8 cellular contexts compared by ENCODE assay signal in genomic region chr18:8601277-8602032, GRCh38. TPM values are rescaled to one million over a fixed set of nuclear protein-coding genes. Genes with fewer than 3 reads are reported as not detected.
DNase-seq lines count a peak whose midpoint lies in the region; ATAC-seq and TF ChIP-seq lines count a peak whose summit lies in the region.

No MANE protein-coding gene starts in this region.

- 0 out of 2 replicates have a peak, but pooled peaks have one; percentile 18 for TF ChIP-seq POLR2A in Raji (IDR thresholded peaks at IDR 0.05; ENCODE audit: insufficient read depth, low read depth, low read length)

- peak; percentile 63 for ATAC-seq in HG03039 (IDR thresholded peaks at IDR 0.05; ENCODE audit: unreplicated experiment)
- ATAC-seq in stimulated activated naive B cell treated with anti-CD40 and anti-IgM and Interleukin-4, amounts not matched to agents 10 μg/mL and 1 μg/mL and 100 μg/mL, for 72 hours (replicated peaks), result peak; percentile 87 to 88
- ATAC-seq in WTC11, result no peak

- peaks cover 2% of the 10 kb centered on the region for H3K36me3 Mint-ChIP-seq in T-helper 1 cell treated with Interleukin-12 subunit alpha and Interleukin-12 subunit beta and Interleukin-4 antibody, amounts not matched to agents 30 μg/mL and 1 μg/mL, for 36 hours (ENCODE audit: low read depth)
- no peaks in the 10 kb centered on the region for H3K36me3 Mint-ChIP-seq in stimulated activated naive B cell treated with anti-CD40 and anti-IgM and Interleukin-4, amounts not matched to agents 10 μg/mL and 1 μg/mL and 100 μg/mL, for 72 hours
- H3K36me3 Mint-ChIP-seq in WTC11, result no peaks in the 10 kb centered on the region

- no peak overlapping the region for H3K4me3 Mint-ChIP-seq in T-helper 1 cell treated with Interleukin-12 subunit alpha and Interleukin-12 subunit beta and Interleukin-4 antibody, amounts not matched to agents 30 μg/mL and 1 μg/mL, for 36 hours
- peak overlapping the region; percentile 28 to 50 for H3K4me3 Mint-ChIP-seq in stimulated activated naive B cell treated with anti-CD40 and anti-IgM and Interleukin-4, amounts not matched to agents 10 μg/mL and 1 μg/mL and 100 μg/mL, for 72 hours
- no peak overlapping the region for H3K4me3 Mint-ChIP-seq in WTC11

- DNase-seq in T-helper 1 cell (no peak), GM03348 (ENCODE audit: low spot score) (no peak), coronary artery (ENCODE audit: low spot score) (no peak), WTC11 (ENCODE audit: low spot score) (no peak)
- DNase-seq in stimulated activated naive B cell treated with anti-CD40 and anti-IgM and Interleukin-4, amounts not matched to agents 10 μg/mL and 1 μg/mL and 100 μg/mL, for 72 hours, result peak; percentile 33

- no peak for TF ChIP-seq CTCF in coronary artery (IDR thresholded peaks at IDR 0.05)
- TF ChIP-seq CTCF in WTC11 (IDR thresholded peaks at IDR 0.05), result no peak

- H3K27me3 Mint-ChIP-seq in T-helper 1 cell treated with Interleukin-12 subunit alpha and Interleukin-12 subunit beta and Interleukin-4 antibody, amounts not matched to agents 30 μg/mL and 1 μg/mL, for 36 hours (ENCODE audit: low read depth), result peaks cover 9% of the 10 kb centered on the region
- H3K27me3 Mint-ChIP-seq in stimulated activated naive B cell treated with anti-CD40 and anti-IgM and Interleukin-4, amounts not matched to agents 10 μg/mL and 1 μg/mL and 100 μg/mL, for 72 hours, result no peaks in the 10 kb centered on the region
- no peaks in the 10 kb centered on the region for H3K27me3 Mint-ChIP-seq in WTC11 (ENCODE audit: low read depth)

- CTCF ChIA-PET in WTC11 (lab: Charles Lee), result interaction anchor here (0.9 to 2.5 kb wide), 2 partner anchors 8 to 384 kb away, joined by 3 to 16 read pairs; partner anchors contain the start of gene RAB12

- H3K27ac Mint-ChIP-seq in T-helper 1 cell treated with Interleukin-12 subunit alpha and Interleukin-12 subunit beta and Interleukin-4 antibody, amounts not matched to agents 30 μg/mL and 1 μg/mL, for 36 hours, result peak overlapping the region; percentile 42
- peak overlapping the region; percentile 75 for H3K27ac Mint-ChIP-seq in stimulated activated naive B cell treated with anti-CD40 and anti-IgM and Interleukin-4, amounts not matched to agents 10 μg/mL and 1 μg/mL and 100 μg/mL, for 72 hours
- H3K27ac Mint-ChIP-seq in WTC11, result no peak overlapping the region

- H3K27ac ChIP-seq in coronary artery, result no peak overlapping the region

- H3K4me3 ChIP-seq in coronary artery, result no peak overlapping the region

- H3K9me3 Mint-ChIP-seq in T-helper 1 cell treated with Interleukin-12 subunit alpha and Interleukin-12 subunit beta and Interleukin-4 antibody, amounts not matched to agents 30 μg/mL and 1 μg/mL, for 36 hours, result no peaks in the 10 kb centered on the region
- H3K9me3 Mint-ChIP-seq in stimulated activated naive B cell treated with anti-CD40 and anti-IgM and Interleukin-4, amounts not matched to agents 10 μg/mL and 1 μg/mL and 100 μg/mL, for 72 hours, result peaks cover 0 to 1% of the 10 kb centered on the region in 2 donors
- no peaks in the 10 kb centered on the region for H3K9me3 Mint-ChIP-seq in WTC11

- peaks cover 22% of the 10 kb centered on the region for H3K4me1 Mint-ChIP-seq in T-helper 1 cell treated with Interleukin-12 subunit alpha and Interleukin-12 subunit beta and Interleukin-4 antibody, amounts not matched to agents 30 μg/mL and 1 μg/mL, for 36 hours (ENCODE audit: low read depth)
- peaks cover 30 to 53% of the 10 kb centered on the region in 2 donors for H3K4me1 Mint-ChIP-seq in stimulated activated naive B cell treated with anti-CD40 and anti-IgM and Interleukin-4, amounts not matched to agents 10 μg/mL and 1 μg/mL and 100 μg/mL, for 72 hours
- H3K4me1 Mint-ChIP-seq in WTC11, result peaks cover 7% of the 10 kb centered on the region

- POLR2A ChIA-PET in WTC11 (lab: Charles Lee), result no interaction called here

TF ChIP-seq in WTC11, 78 proteins besides CTCF, POLR2A, EP300 and RAD21 (continues in another document):
- no peak for TF ChIP-seq MYBL2 (CRISPR knock-in tag; IDR thresholded peaks at IDR 0.05)
- no peak for TF ChIP-seq ZNF138 (CRISPR knock-in tag; conservative IDR thresholded peaks at IDR 0.05)
- no peak for TF ChIP-seq ZNF416 (CRISPR knock-in tag; IDR thresholded peaks at IDR 0.05)
- TF ChIP-seq PREB (CRISPR knock-in tag; IDR thresholded peaks at IDR 0.05; ENCODE audit: borderline replicate concordance), result no peak
- no peak for TF ChIP-seq JUN (CRISPR knock-in tag; IDR thresholded peaks at IDR 0.05)
- no peak for TF ChIP-seq ZNF425 (CRISPR knock-in tag; conservative IDR thresholded peaks at IDR 0.05)
- no peak for TF ChIP-seq PRDM15 (CRISPR knock-in tag; IDR thresholded peaks at IDR 0.05)
- no peak for TF ChIP-seq HMGXB4 (CRISPR knock-in tag; IDR thresholded peaks at IDR 0.05)
- no peak for TF ChIP-seq NR1H2 (CRISPR knock-in tag; IDR thresholded peaks at IDR 0.05)
- TF ChIP-seq CBFB (CRISPR knock-in tag; IDR thresholded peaks at IDR 0.05; ENCODE audit: low read depth), result no peak
- no peak for TF ChIP-seq TEAD1 (CRISPR knock-in tag; IDR thresholded peaks at IDR 0.05)

RNA-seq across cellular contexts. Expression of gene RAB12, which starts 7.8 kb away (rescaled TPM):
- 56.1 to 69.3 TPM (median 58.1 TPM) in 3 replicates for total RNA-seq in WTC11 (2021)

Comparison
In these comparisons a context has a peak if more than half of its experiments do, and no peak if none do; other contexts are left out.
1. H3K4me3 Mint-ChIP-seq: peak in stimulated activated naive B cell treated with anti-CD40 and anti-IgM and Interleukin-4, amounts not matched to agents 10 μg/mL and 1 μg/mL and 100 μg/mL, for 72 hours (2 of 2); none in T-helper 1 cell treated with Interleukin-12 subunit alpha and Interleukin-12 subunit beta and Interleukin-4 antibody, amounts not matched to agents 30 μg/mL and 1 μg/mL, for 36 hours (single experiment) and WTC11 (single experiment).